In the genomic region with DNA sequence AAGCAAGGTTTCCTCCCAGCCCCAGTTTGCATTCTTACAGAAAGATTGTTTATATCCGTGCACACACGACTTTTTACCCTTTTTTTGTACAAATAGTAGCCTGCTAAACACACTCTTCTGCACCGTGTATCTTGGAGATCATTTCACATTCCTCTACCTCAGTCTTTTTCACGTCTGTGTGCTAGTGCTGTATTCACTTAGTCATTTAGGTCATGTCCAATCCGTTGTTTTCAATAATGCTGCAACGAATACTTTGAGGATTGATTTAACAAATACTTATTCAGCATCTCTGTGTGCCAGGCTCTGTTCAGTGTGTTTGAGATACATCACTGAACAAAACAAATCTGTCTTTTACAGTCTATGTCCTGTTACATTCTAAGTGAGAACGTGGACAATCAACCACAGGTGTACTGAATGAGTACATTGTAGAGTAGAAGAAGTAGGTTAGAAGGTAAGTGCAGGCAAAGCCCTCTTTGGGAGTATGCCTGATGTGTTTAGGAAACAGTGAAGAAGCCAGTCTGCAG, we compare ENCODE assay signal across 8 cellular contexts. TPM values are rescaled to one million over a fixed set of nuclear protein-coding genes. Genes with fewer than 3 reads are reported as not detected.
A peak's percentile ranks its signal among the peaks of the same experiment; 100 is the strongest.
DNase-seq lines count a peak whose midpoint lies in the region; ATAC-seq and TF ChIP-seq lines count a peak whose summit lies in the region.

No MANE protein-coding gene starts in this region.

- TF ChIP-seq EP300 in suprapubic skin (IDR thresholded peaks at IDR 0.05) = no peak

- peaks cover 32% of the 10 kb centered on the region for H3K36me3 Mint-ChIP-seq in T-helper 1 cell treated with Interleukin-12 subunit alpha and Interleukin-12 subunit beta and Interleukin-4 antibody, amounts not matched to agents 30 μg/mL and 1 μg/mL, for 36 hours (ENCODE audit: low read depth)
- no peaks in the 10 kb centered on the region for H3K36me3 Mint-ChIP-seq in activated naive CD8-positive, alpha-beta T cell treated with anti-CD3 and anti-CD28 coated beads for 36 hours

- peaks cover 36% of the 10 kb centered on the region for H3K36me3 ChIP-seq in suprapubic skin

- peak overlapping the region; percentile 90 for H3K27ac ChIP-seq in suprapubic skin

- peaks cover 65% of the 10 kb centered on the region for H3K4me1 ChIP-seq in suprapubic skin

- H3K27me3 Mint-ChIP-seq in T-helper 1 cell treated with Interleukin-12 subunit alpha and Interleukin-12 subunit beta and Interleukin-4 antibody, amounts not matched to agents 30 μg/mL and 1 μg/mL, for 36 hours (ENCODE audit: low read depth) = no peaks in the 10 kb centered on the region
- no peaks in the 10 kb centered on the region for H3K27me3 Mint-ChIP-seq in activated naive CD8-positive, alpha-beta T cell treated with anti-CD3 and anti-CD28 coated beads for 36 hours

- intact Hi-C loops in posterior vena cava (cut with DNase I) = no loop called here

- DNase-seq in T-helper 1 cell = no peak
- no peak for DNase-seq in activated naive CD8-positive, alpha-beta T cell treated with anti-CD3 and anti-CD28 coated beads for 36 hours
- DNase-seq in iris pigment epithelial cell (ENCODE audit: low read depth) = peak; percentile 42
- DNase-seq in suprapubic skin (ENCODE audit: low spot score in 2 of 2) = no peak
- no peak for DNase-seq in mucosa of gallbladder (ENCODE audit: low spot score)
- DNase-seq in posterior vena cava (ENCODE audit: low spot score) = no peak

- peak overlapping the region; percentile 80 for H3K4me3 ChIP-seq in suprapubic skin

- H3K4me1 Mint-ChIP-seq in T-helper 1 cell treated with Interleukin-12 subunit alpha and Interleukin-12 subunit beta and Interleukin-4 antibody, amounts not matched to agents 30 μg/mL and 1 μg/mL, for 36 hours (ENCODE audit: low read depth) = peaks cover 39% of the 10 kb centered on the region
- peaks cover 39% of the 10 kb centered on the region for H3K4me1 Mint-ChIP-seq in activated naive CD8-positive, alpha-beta T cell treated with anti-CD3 and anti-CD28 coated beads for 36 hours

- TF ChIP-seq POLR2A in suprapubic skin (IDR thresholded peaks at IDR 0.05) = no peak

- WGBS in suprapubic skin = 5% methylated on average over 7 of the region's 7 CpGs

- TF ChIP-seq CTCF in suprapubic skin (IDR thresholded peaks at IDR 0.05) = no peak

- H3K4me3 Mint-ChIP-seq in T-helper 1 cell treated with Interleukin-12 subunit alpha and Interleukin-12 subunit beta and Interleukin-4 antibody, amounts not matched to agents 30 μg/mL and 1 μg/mL, for 36 hours = peak overlapping the region; percentile 94
- peak overlapping the region; percentile 90 for H3K4me3 Mint-ChIP-seq in activated naive CD8-positive, alpha-beta T cell treated with anti-CD3 and anti-CD28 coated beads for 36 hours

- no peaks in the 10 kb centered on the region for H3K27me3 ChIP-seq in suprapubic skin

- H3K9me3 ChIP-seq in suprapubic skin = no peaks in the 10 kb centered on the region

- ATAC-seq in GM19395 (IDR thresholded peaks at IDR 0.05; ENCODE audit: unreplicated experiment) = no peak

- H3K27ac Mint-ChIP-seq in T-helper 1 cell treated with Interleukin-12 subunit alpha and Interleukin-12 subunit beta and Interleukin-4 antibody, amounts not matched to agents 30 μg/mL and 1 μg/mL, for 36 hours = peak overlapping the region; percentile 84
- H3K27ac Mint-ChIP-seq in activated naive CD8-positive, alpha-beta T cell treated with anti-CD3 and anti-CD28 coated beads for 36 hours = peak overlapping the region; percentile 74

- H3K9me3 Mint-ChIP-seq in T-helper 1 cell treated with Interleukin-12 subunit alpha and Interleukin-12 subunit beta and Interleukin-4 antibody, amounts not matched to agents 30 μg/mL and 1 μg/mL, for 36 hours = no peaks in the 10 kb centered on the region
- H3K9me3 Mint-ChIP-seq in activated naive CD8-positive, alpha-beta T cell treated with anti-CD3 and anti-CD28 coated beads for 36 hours = no peaks in the 10 kb centered on the region

RNA-seq across cellular contexts. Expression of a gene that starts 0.9 kb away (rescaled TPM):
- 10 to 100 TPM in 1 of 2 experiments, 1 to 10 TPM in 1; 9.4 to 10.9 TPM for total RNA-seq in activated naive CD8-positive, alpha-beta T cell treated with anti-CD3 and anti-CD28 coated beads for 36 hours
- 10 to 100 TPM; 45.4 to 88.3 (median 60.9) TPM for total RNA-seq in suprapubic skin
- 21.0 TPM for total RNA-seq in mucosa of gallbladder
- 10 to 100 TPM in 1 of 2 donors, 1 to 10 TPM in 1; 4.9 to 13.8 TPM for total RNA-seq in posterior vena cava

RNA-seq across cellular contexts. Expression of a gene that starts 9.8 kb away (rescaled TPM):
- total RNA-seq in activated naive CD8-positive, alpha-beta T cell treated with anti-CD3 and anti-CD28 coated beads for 36 hours = 1 to 10 TPM; 2.1 to 2.2 TPM
- total RNA-seq in suprapubic skin = 100 to 1,000 TPM in 1 of 4 donors, 10 to 100 TPM in 3; 59.7 to 195 (median 73.7) TPM
- 20.7 TPM for total RNA-seq in mucosa of gallbladder
- total RNA-seq in posterior vena cava = 1 to 10 TPM; 1.5 to 4.0 TPM

RNA-seq across cellular contexts. Expression of a gene that starts 54.5 kb away (rescaled TPM):
- 10 to 100 TPM; 13.2 to 14.2 TPM for total RNA-seq in activated naive CD8-positive, alpha-beta T cell treated with anti-CD3 and anti-CD28 coated beads for 36 hours
- total RNA-seq in suprapubic skin = 100 to 1,000 TPM in 1 of 4 donors, 10 to 100 TPM in 3; 69.3 to 157 (median 81.6) TPM
- total RNA-seq in mucosa of gallbladder = 27.0 TPM
- 10 to 100 TPM; 26.5 to 27.9 TPM for total RNA-seq in posterior vena cava
